ENCODE assay signal across 1 cellular context in the genomic region with DNA sequence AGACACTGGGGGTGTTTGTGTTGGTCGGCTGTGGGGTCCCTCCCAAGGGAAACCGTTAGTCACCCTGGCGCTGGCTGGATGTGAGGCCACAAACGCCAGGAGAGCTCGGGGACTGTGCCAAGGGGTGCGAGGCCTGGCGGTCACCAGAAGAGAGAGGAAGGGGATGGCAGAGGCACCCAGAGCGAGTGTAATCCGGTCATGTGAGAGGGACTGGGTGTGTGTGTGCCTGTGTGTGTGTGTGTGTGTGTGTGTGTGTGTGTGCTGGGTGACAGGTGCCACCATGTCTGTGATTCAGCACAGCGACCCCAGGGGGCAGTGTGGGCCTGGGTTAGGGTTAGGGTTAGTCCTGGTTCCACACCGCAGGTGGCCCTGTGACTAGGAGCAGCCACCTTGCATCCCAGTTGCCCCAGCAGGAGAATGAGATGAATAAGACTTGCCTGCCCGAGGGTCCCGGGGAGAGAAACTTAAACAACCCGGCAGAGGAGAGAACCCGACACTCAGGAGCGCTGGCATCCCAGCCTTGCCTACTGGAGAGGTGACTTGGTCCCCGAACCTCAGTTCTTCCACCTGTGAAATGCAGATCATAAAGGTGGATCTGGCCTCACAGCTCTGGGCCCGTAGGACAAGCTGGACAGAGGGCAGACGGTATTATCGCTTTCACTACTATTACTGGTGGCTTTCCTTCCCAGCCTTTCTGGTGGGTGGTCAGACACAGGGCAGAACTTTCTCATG.
TF ChIP-seq lines count a peak whose summit lies in the region.

No MANE protein-coding gene starts in this region.

TF ChIP-seq in HepG2, 621 proteins besides CTCF, POLR2A, EP300 and RAD21 (continued from another document and continues in another):
- TF ChIP-seq ZXDC (CRISPR knock-in tag; IDR thresholded peaks at IDR 0.05) (no peak), GZF1 (CRISPR knock-in tag; IDR thresholded peaks at IDR 0.05) (no peak), ZNF629 (CRISPR knock-in tag; conservative IDR thresholded peaks at IDR 0.05) (no peak), MYC (CRISPR knock-in tag; IDR thresholded peaks at IDR 0.05; ENCODE audit: borderline replicate concordance) (no peak; the same call in 1 of the 2 replicates), ZNF614 (CRISPR knock-in tag; IDR thresholded peaks at IDR 0.05; ENCODE audit: borderline replicate concordance) (no peak), TBX2 (CRISPR knock-in tag; IDR thresholded peaks at IDR 0.05; ENCODE audit: borderline replicate concordance) (peak; percentile 33; the same call in 1 of the 2 replicates), ZNF619 (CRISPR knock-in tag; IDR thresholded peaks at IDR 0.05) (no peak), MED13 (CRISPR knock-in tag; IDR thresholded peaks at IDR 0.05) (no peak), ZNF556 (CRISPR knock-in tag; IDR thresholded peaks at IDR 0.05; ENCODE audit: borderline replicate concordance) (0 out of 2 replicates have a peak, but pooled peaks have one; percentile 46), PAF1 (CRISPR knock-in tag; IDR thresholded peaks at IDR 0.05) (no peak), ZNF607 (CRISPR knock-in tag; IDR thresholded peaks at IDR 0.05; ENCODE audit: borderline replicate concordance) (no peak), MTA3 (CRISPR knock-in tag; IDR thresholded peaks at IDR 0.05) (no peak), SRF (IDR thresholded peaks at IDR 0.05; ENCODE audit: low read depth, low read length) (no peak), RFXANK (CRISPR knock-in tag; IDR thresholded peaks at IDR 0.05) (no peak), CHCHD3 (CRISPR knock-in tag; IDR thresholded peaks at IDR 0.05) (no peak), GATA4 (IDR thresholded peaks at IDR 0.05; ENCODE audit: borderline replicate concordance, low read depth) (no peak), MEF2D (CRISPR knock-in tag; IDR thresholded peaks at IDR 0.05) (no peak), ZBTB42 (CRISPR knock-in tag; IDR thresholded peaks at IDR 0.05) (no peak), SALL2 (CRISPR knock-in tag; IDR thresholded peaks at IDR 0.05) (no peak), EHMT2 (IDR thresholded peaks at IDR 0.05; ENCODE audit: borderline replicate concordance, low read depth, low read length) (no peak), NFYB (CRISPR knock-in tag; IDR thresholded peaks at IDR 0.05) (no peak), NKX3-1 (CRISPR knock-in tag; IDR thresholded peaks at IDR 0.05) (no peak), MAFF (IDR thresholded peaks at IDR 0.05; ENCODE audit: low read depth, low read length) (no peak), ZNF225 (CRISPR knock-in tag; IDR thresholded peaks at IDR 0.05) (no peak), THAP9 (CRISPR knock-in tag; IDR thresholded peaks at IDR 0.05; ENCODE audit: borderline replicate concordance) (0 out of 2 replicates have a peak, but pooled peaks have one; percentile 32), REL (CRISPR knock-in tag; conservative IDR thresholded peaks at IDR 0.05) (no peak), ZNF496 (CRISPR knock-in tag; IDR thresholded peaks at IDR 0.05; ENCODE audit: insufficient replicate concordance) (no peak), ZBTB38 (CRISPR knock-in tag; IDR thresholded peaks at IDR 0.05) (0 out of 2 replicates have a peak, but pooled peaks have one; percentile 33), ZGPAT (CRISPR knock-in tag; IDR thresholded peaks at IDR 0.05) (no peak), ZNF75D (CRISPR knock-in tag; IDR thresholded peaks at IDR 0.05; ENCODE audit: borderline replicate concordance) (no peak), HNF1A (IDR thresholded peaks at IDR 0.05; ENCODE audit: low read depth) (no peak), HNF1A (CRISPR knock-in tag; IDR thresholded peaks at IDR 0.05; ENCODE audit: borderline replicate concordance) (0 out of 2 replicates have a peak, but pooled peaks have one; percentile 20), GTF3A (CRISPR knock-in tag; conservative IDR thresholded peaks at IDR 0.05) (0 out of 2 replicates have a peak, but pooled peaks have one; percentile 26), SKI (IDR thresholded peaks at IDR 0.05; ENCODE audit: partially characterized antibody) (peak; percentile 33), ZNF709 (CRISPR knock-in tag; IDR thresholded peaks at IDR 0.05) (no peak), ZNF644 (CRISPR knock-in tag; IDR thresholded peaks at IDR 0.05; ENCODE audit: low read depth) (no peak), FIP1L1 (IDR thresholded peaks at IDR 0.05; ENCODE audit: borderline replicate concordance, insufficient read depth, low read depth, low read length) (no peak), ZNF275 (CRISPR knock-in tag; IDR thresholded peaks at IDR 0.05; ENCODE audit: borderline replicate concordance) (no peak), HOXA9 (CRISPR knock-in tag; IDR thresholded peaks at IDR 0.05; ENCODE audit: borderline replicate concordance) (no peak), ZNF383 (CRISPR knock-in tag; IDR thresholded peaks at IDR 0.05; ENCODE audit: borderline replicate concordance) (no peak), ZNF839 (CRISPR knock-in tag; IDR thresholded peaks at IDR 0.05; ENCODE audit: borderline replicate concordance) (no peak), MXD4 (CRISPR knock-in tag; IDR thresholded peaks at IDR 0.05) (no peak), RCOR2 (CRISPR knock-in tag; IDR thresholded peaks at IDR 0.05) (no peak)
- TF ChIP-seq, protein P1, sequence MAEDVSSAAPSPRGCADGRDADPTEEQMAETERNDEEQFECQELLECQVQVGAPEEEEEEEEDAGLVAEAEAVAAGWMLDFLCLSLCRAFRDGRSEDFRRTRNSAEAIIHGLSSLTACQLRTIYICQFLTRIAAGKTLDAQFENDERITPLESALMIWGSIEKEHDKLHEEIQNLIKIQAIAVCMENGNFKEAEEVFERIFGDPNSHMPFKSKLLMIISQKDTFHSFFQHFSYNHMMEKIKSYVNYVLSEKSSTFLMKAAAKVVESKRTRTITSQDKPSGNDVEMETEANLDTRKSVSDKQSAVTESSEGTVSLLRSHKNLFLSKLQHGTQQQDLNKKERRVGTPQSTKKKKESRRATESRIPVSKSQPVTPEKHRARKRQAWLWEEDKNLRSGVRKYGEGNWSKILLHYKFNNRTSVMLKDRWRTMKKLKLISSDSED (CRISPR knock-in tag; IDR thresholded peaks at IDR 0.05): no peak
- TF ChIP-seq, protein P2, sequence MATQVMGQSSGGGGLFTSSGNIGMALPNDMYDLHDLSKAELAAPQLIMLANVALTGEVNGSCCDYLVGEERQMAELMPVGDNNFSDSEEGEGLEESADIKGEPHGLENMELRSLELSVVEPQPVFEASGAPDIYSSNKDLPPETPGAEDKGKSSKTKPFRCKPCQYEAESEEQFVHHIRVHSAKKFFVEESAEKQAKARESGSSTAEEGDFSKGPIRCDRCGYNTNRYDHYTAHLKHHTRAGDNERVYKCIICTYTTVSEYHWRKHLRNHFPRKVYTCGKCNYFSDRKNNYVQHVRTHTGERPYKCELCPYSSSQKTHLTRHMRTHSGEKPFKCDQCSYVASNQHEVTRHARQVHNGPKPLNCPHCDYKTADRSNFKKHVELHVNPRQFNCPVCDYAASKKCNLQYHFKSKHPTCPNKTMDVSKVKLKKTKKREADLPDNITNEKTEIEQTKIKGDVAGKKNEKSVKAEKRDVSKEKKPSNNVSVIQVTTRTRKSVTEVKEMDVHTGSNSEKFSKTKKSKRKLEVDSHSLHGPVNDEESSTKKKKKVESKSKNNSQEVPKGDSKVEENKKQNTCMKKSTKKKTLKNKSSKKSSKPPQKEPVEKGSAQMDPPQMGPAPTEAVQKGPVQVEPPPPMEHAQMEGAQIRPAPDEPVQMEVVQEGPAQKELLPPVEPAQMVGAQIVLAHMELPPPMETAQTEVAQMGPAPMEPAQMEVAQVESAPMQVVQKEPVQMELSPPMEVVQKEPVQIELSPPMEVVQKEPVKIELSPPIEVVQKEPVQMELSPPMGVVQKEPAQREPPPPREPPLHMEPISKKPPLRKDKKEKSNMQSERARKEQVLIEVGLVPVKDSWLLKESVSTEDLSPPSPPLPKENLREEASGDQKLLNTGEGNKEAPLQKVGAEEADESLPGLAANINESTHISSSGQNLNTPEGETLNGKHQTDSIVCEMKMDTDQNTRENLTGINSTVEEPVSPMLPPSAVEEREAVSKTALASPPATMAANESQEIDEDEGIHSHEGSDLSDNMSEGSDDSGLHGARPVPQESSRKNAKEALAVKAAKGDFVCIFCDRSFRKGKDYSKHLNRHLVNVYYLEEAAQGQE (IDR thresholded peaks at IDR 0.05; ENCODE audit: borderline replicate concordance in 1 of 2, low read depth in 1 of 2, low read length in 2 of 2): no peak
- TF ChIP-seq, protein P3, sequence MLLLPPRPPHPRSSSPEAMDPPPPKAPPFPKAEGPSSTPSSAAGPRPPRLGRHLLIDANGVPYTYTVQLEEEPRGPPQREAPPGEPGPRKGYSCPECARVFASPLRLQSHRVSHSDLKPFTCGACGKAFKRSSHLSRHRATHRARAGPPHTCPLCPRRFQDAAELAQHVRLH (CRISPR knock-in tag; IDR thresholded peaks at IDR 0.05; ENCODE audit: borderline replicate concordance, low read depth): peak; percentile 37; the same call in 1 of the 2 replicates
